ENCODE assay signal across 8 cellular contexts in the genomic region with DNA sequence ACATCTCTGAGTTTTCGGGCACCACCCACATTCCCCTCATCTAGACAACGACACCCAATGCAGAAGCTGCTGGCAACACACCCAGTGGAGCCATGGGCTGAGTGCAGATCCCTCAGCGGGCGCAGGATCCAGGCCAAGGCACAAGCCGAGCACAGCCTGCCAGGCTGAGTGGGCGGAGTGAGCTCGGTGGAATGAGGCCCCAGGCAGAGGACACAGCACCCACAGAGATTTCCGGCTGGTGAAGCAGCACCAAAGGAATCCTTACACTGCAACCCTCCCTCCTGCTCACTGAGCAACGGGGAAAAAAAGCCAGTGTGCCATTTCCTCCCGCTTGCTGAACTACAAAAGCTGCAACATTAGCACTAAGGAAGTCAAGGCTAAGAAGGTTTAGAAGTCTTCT. TPM values are rescaled to one million over a fixed set of nuclear protein-coding genes. Genes with fewer than 3 reads are reported as not detected.
DNase-seq lines count a peak whose midpoint lies in the region; ATAC-seq and TF ChIP-seq lines count a peak whose summit lies in the region.

No MANE protein-coding gene starts in this region.

- POLR2A ChIA-PET in CD4-positive, alpha-beta memory T cell (lab: Charles Lee; ENCODE audit: partially characterized antibody) = interaction anchor here (0.8 to 3.8 kb wide), 16 partner anchors 9 to 525 kb away, joined by 3 to 44 read pairs (median 7); a partner anchor contains a TSS

- no peak overlapping the region for H2AFZ ChIP-seq in neural progenitor cell (replicated peaks)

- peaks cover 43% of the 10 kb centered on the region for H3K4me1 ChIP-seq in CD4-positive, alpha-beta memory T cell (ENCODE audit: insufficient read depth, low read length)
- H3K4me1 ChIP-seq in neural progenitor cell = no peaks in the 10 kb centered on the region

- H3K9ac ChIP-seq in neural progenitor cell = no peak overlapping the region

- H3K4me3 Mint-ChIP-seq in CD4-positive, alpha-beta memory T cell = peak overlapping the region in 7 of 8 donors; percentile 47 to 79 (median 75)
- H3K4me3 Mint-ChIP-seq in T-helper 17 cell (peak overlapping the region; percentile 70), neural progenitor cell (no peak overlapping the region)

- no peak overlapping the region for H3K4me2 ChIP-seq in neural progenitor cell

- H3K9me3 Mint-ChIP-seq in CD4-positive, alpha-beta memory T cell = peaks cover 0 to 20% (median under 1%) of the 10 kb centered on the region in 8 donors
- H3K9me3 Mint-ChIP-seq in neural progenitor cell = peaks cover 2% of the 10 kb centered on the region

- H3K27ac ChIP-seq in CD4-positive, alpha-beta memory T cell (ENCODE audit: low read depth, low read length) = peak overlapping the region; percentile 24
- H3K27ac ChIP-seq in neural progenitor cell = no peak overlapping the region

- no peaks in the 10 kb centered on the region for H3K79me2 ChIP-seq in neural progenitor cell (ENCODE audit: low read depth)

- H3F3A ChIP-seq in neural progenitor cell (ENCODE audit: low read depth) = no peaks in the 10 kb centered on the region

- H3K27me3 ChIP-seq in CD4-positive, alpha-beta memory T cell (ENCODE audit: insufficient read depth, low read length) = no peaks in the 10 kb centered on the region
- no peaks in the 10 kb centered on the region for H3K27me3 ChIP-seq in neural progenitor cell

- peak overlapping the region in 1 of 7 donors; percentile 90 for H3K27ac Mint-ChIP-seq in CD4-positive, alpha-beta memory T cell
- H3K27ac Mint-ChIP-seq in T-helper 17 cell = no peak overlapping the region
- no peak overlapping the region for H3K27ac Mint-ChIP-seq in neural progenitor cell

- peaks cover 9 to 14% of the 10 kb centered on the region in 2 donors for H3K36me3 Mint-ChIP-seq in CD4-positive, alpha-beta memory T cell
- H3K36me3 Mint-ChIP-seq in T-helper 17 cell (ENCODE audit: low read depth) = peaks cover 3% of the 10 kb centered on the region
- no peaks in the 10 kb centered on the region for H3K36me3 Mint-ChIP-seq in neural progenitor cell

- peak; percentile 96 for ATAC-seq in T-helper 17 cell
- no peak for ATAC-seq in HG02623 (IDR thresholded peaks at IDR 0.05; ENCODE audit: unreplicated experiment)
- no peak for ATAC-seq in GM21737 (IDR thresholded peaks at IDR 0.05; ENCODE audit: unreplicated experiment)

- DNase-seq in CD4-positive, alpha-beta memory T cell = peak; percentile 61 to 71 (median 65)
- DNase-seq in T-helper 17 cell (peak; percentile 18 to 23 (median 21)), astrocyte of the cerebellum (ENCODE audit: low read depth) (peak; percentile 28), left kidney (ENCODE audit: low read depth, low spot score) (peak; percentile 18), neural progenitor cell (ENCODE audit: low spot score) (no peak)
- DNase-seq in stimulated activated naive CD4-positive, alpha-beta T cell treated with Interleukin-2 at 50 U/mL for 16 hours (lab: John Stamatoyannopoulos, UW) = peak; percentile 34

- H3K27me3 Mint-ChIP-seq in CD4-positive, alpha-beta memory T cell = no peaks in the 10 kb centered on the region
- H3K27me3 Mint-ChIP-seq in T-helper 17 cell (no peaks in the 10 kb centered on the region), neural progenitor cell (ENCODE audit: insufficient read depth, low read depth) (no peaks in the 10 kb centered on the region)

- peak overlapping the region in 1 of 2 donors; percentile 27 for H3K4me3 ChIP-seq in CD4-positive, alpha-beta memory T cell (ENCODE audit: low read length in 2 of 2)
- H3K4me3 ChIP-seq in astrocyte of the cerebellum (ENCODE audit: low read depth, low read length) (no peak overlapping the region), neural progenitor cell (no peak overlapping the region)

- H3K36me3 ChIP-seq in CD4-positive, alpha-beta memory T cell (ENCODE audit: insufficient read depth, low read length) = no peaks in the 10 kb centered on the region
- no peaks in the 10 kb centered on the region for H3K36me3 ChIP-seq in neural progenitor cell

- intact Hi-C loops in CD4-positive, alpha-beta memory T cell (cut with micrococcal nuclease) = loop anchor here (5.0 kb wide), 1 partner anchor 35 kb away; a partner anchor contains a TSS

- CTCF ChIA-PET in CD4-positive, alpha-beta memory T cell (lab: Charles Lee; ENCODE audit: partially characterized antibody) = interaction anchor here (1.0 to 3.2 kb wide), 11 partner anchors 10 to 310 kb away, joined by 3 to 29 read pairs (median 4); a partner anchor contains a TSS

- H4K20me1 ChIP-seq in neural progenitor cell (ENCODE audit: low read depth) = no peaks in the 10 kb centered on the region

- H3K9me3 ChIP-seq in CD4-positive, alpha-beta memory T cell (ENCODE audit: control insufficient read depth in 1 of 2, low read length in 2 of 2) = no peaks in the 10 kb centered on the region
- H3K9me3 ChIP-seq in T-helper 17 cell (ENCODE audit: control insufficient read depth, low read length, poor library complexity, severe bottlenecking) (no peaks in the 10 kb centered on the region), neural progenitor cell (ENCODE audit: low read depth) (no peaks in the 10 kb centered on the region)

- peaks cover 11 to 23% (median 15%) of the 10 kb centered on the region in 4 donors for H3K4me1 Mint-ChIP-seq in CD4-positive, alpha-beta memory T cell
- peaks cover 23% of the 10 kb centered on the region for H3K4me1 Mint-ChIP-seq in T-helper 17 cell
- H3K4me1 Mint-ChIP-seq in neural progenitor cell = no peaks in the 10 kb centered on the region

- in situ Hi-C loops in astrocyte of the cerebellum (cut with HindIII; ENCODE audit: low sequenced_read_pairs) = no loop called here

- no peak for TF ChIP-seq CTCF in astrocyte of the cerebellum (IDR thresholded peaks at IDR 0.05; ENCODE audit: low read depth, low read length, missing control alignments)
- TF ChIP-seq CTCF in neural progenitor cell (IDR thresholded peaks at IDR 0.05) = no peak

RNA-seq across cellular contexts. Expression of a gene that starts 34.2 kb away (rescaled TPM):
- 10 to 100 TPM; 18.5 to 20.0 TPM for total RNA-seq in CD4-positive, alpha-beta memory T cell
- 10 to 100 TPM; 13.7 to 20.5 TPM for polyA plus RNA-seq in CD4-positive, alpha-beta memory T cell
- total RNA-seq in T-helper 17 cell (10 to 100 TPM; 18.1 to 19.0 TPM), neural progenitor cell (ENCODE audit: low replicate concordance) (6.6 and 8.6 TPM in 2 replicates)
